ENCODE assay signal across 8 cellular contexts in the genomic region with DNA sequence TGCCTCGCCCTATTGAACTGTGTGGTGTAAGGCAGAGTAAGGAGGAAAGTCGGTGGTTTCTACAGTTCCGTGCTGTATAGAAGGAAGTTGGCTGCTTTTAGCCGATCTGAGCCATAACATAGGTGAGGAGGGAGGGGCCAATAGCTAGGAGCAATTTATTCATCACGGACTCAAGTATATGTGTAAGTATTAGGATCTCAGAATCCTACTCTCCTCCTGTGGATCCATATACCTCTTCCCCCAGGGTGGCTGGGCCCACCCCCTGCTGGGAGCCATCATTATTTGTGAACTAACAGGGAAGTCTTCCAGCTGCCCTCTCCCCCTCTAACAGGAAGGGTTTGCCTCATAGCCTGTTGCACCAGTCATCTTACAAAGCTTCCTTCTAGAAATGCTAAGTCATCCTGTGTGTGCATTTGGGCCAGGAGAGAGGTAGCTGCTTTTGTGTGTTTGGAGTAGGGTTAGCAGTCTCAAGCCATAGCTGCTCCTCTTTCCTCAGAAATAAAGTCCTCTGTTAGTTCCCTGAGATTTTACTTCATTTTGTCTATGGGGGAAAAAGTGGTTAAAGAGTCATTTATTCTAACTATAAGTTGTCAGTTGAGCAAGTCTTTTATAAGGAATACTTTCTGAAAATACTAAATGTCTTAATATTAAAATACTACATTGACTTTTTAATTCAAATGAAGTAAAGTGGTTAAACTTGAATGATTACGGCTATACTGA. TPM values are rescaled to one million over a fixed set of nuclear protein-coding genes. Genes with fewer than 3 reads are reported as not detected.
DNase-seq lines count a peak whose midpoint lies in the region; ATAC-seq and TF ChIP-seq lines count a peak whose summit lies in the region.

No MANE protein-coding gene starts in this region.

- no peak for TF ChIP-seq CTCF in upper lobe of left lung (IDR thresholded peaks at IDR 0.05)

- H3K27ac Mint-ChIP-seq in activated naive CD4-positive, alpha-beta T cell treated with anti-CD3 and anti-CD28 coated beads for 36 hours = peak overlapping the region; percentile 78
- H3K27ac Mint-ChIP-seq in activated T-helper 17 cell treated with anti-CD3 and anti-CD28 coated beads, Interleukin-2, amount 50 U/mL, for 72 hours = peak overlapping the region; percentile 83

- peaks cover 43% of the 10 kb centered on the region for H3K36me3 Mint-ChIP-seq in activated naive CD4-positive, alpha-beta T cell treated with anti-CD3 and anti-CD28 coated beads for 36 hours (ENCODE audit: low read depth)
- H3K36me3 Mint-ChIP-seq in activated T-helper 17 cell treated with anti-CD3 and anti-CD28 coated beads, Interleukin-2, amount 50 U/mL, for 72 hours (ENCODE audit: low read depth) = peaks cover 93% of the 10 kb centered on the region

- peak in 1 of 4 donors; percentile 24 for TF ChIP-seq POLR2A in upper lobe of left lung (IDR thresholded peaks at IDR 0.05)

- peaks cover 0 to 10% (median 0%) of the 10 kb centered on the region in 4 donors for H3K4me1 ChIP-seq in upper lobe of left lung

- H3K27ac ChIP-seq in upper lobe of left lung = peak overlapping the region; percentile 57 to 83 (median 72)

- peak in 1 of 4 donors; percentile 48 for TF ChIP-seq EP300 in upper lobe of left lung (IDR thresholded peaks at IDR 0.05)

- CTCF ChIA-PET in activated naive CD4-positive, alpha-beta T cell treated with anti-CD3 and anti-CD28 coated beads for 36 hours (lab: Charles Lee) = interaction anchor here (0.6 to 1.2 kb wide), 3 partner anchors 204 to 225 kb away, joined by 3 to 5 read pairs (median 3); partner anchors contain the start of gene KIF1B

- no peaks in the 10 kb centered on the region for H3K9me3 Mint-ChIP-seq in activated naive CD4-positive, alpha-beta T cell treated with anti-CD3 and anti-CD28 coated beads for 36 hours
- no peaks in the 10 kb centered on the region for H3K9me3 Mint-ChIP-seq in activated T-helper 17 cell treated with anti-CD3 and anti-CD28 coated beads, Interleukin-2, amount 50 U/mL, for 72 hours

- no peaks in the 10 kb centered on the region for H3K27me3 ChIP-seq in upper lobe of left lung

- intact Hi-C loops in activated naive CD4-positive, alpha-beta T cell treated with anti-CD3 and anti-CD28 coated beads for 36 hours (cut with micrococcal nuclease) = no loop called here

- no peaks in the 10 kb centered on the region for H3K27me3 Mint-ChIP-seq in activated naive CD4-positive, alpha-beta T cell treated with anti-CD3 and anti-CD28 coated beads for 36 hours (ENCODE audit: low read depth)
- H3K27me3 Mint-ChIP-seq in activated T-helper 17 cell treated with anti-CD3 and anti-CD28 coated beads, Interleukin-2, amount 50 U/mL, for 72 hours = no peaks in the 10 kb centered on the region

- no peak overlapping the region for H3K4me3 Mint-ChIP-seq in activated naive CD4-positive, alpha-beta T cell treated with anti-CD3 and anti-CD28 coated beads for 36 hours
- H3K4me3 Mint-ChIP-seq in activated T-helper 17 cell treated with anti-CD3 and anti-CD28 coated beads, Interleukin-2, amount 50 U/mL, for 72 hours = peak overlapping the region; percentile 7

- no peak overlapping the region for H3K4me3 ChIP-seq in upper lobe of left lung

- ATAC-seq in activated T-helper 17 cell treated with anti-CD3 and anti-CD28 coated beads, Interleukin-2, amount 50 U/mL, for 72 hours (replicated peaks) = peak; percentile 38
- ATAC-seq in upper lobe of left lung (ENCODE audit: low FRiP score in 2 of 2) = peak; percentile 83 to 87

- H3K36me3 ChIP-seq in upper lobe of left lung = peaks cover 32 to 95% (median 83%) of the 10 kb centered on the region in 4 donors

- no peak for DNase-seq in activated naive CD4-positive, alpha-beta T cell treated with anti-CD3 and anti-CD28 coated beads for 36 hours
- DNase-seq in activated naive CD4-positive, alpha-beta T cell treated with Interleukin-2 at 50 U/mL for 16 hours = no peak
- DNase-seq in iPS-NIHi11 (ENCODE audit: low spot score) = peak; percentile 16
- DNase-seq in upper lobe of left lung = peak in 1 of 2 donors; percentile 67
- DNase-seq in RPMI8226 = no peak
- DNase-seq in NCI-H1694 (lab: John Stamatoyannopoulos, UW) = no peak
- DNase-seq in stimulated activated naive CD4-positive, alpha-beta T cell treated with Interleukin-2 at 50 U/mL for 16 hours (lab: John Stamatoyannopoulos, UW) = no peak

- H3K4me1 Mint-ChIP-seq in activated naive CD4-positive, alpha-beta T cell treated with anti-CD3 and anti-CD28 coated beads for 36 hours (ENCODE audit: low read depth) = peaks cover 6% of the 10 kb centered on the region
- H3K4me1 Mint-ChIP-seq in activated T-helper 17 cell treated with anti-CD3 and anti-CD28 coated beads, Interleukin-2, amount 50 U/mL, for 72 hours = peaks cover 6% of the 10 kb centered on the region

- no peaks in the 10 kb centered on the region for H3K9me3 ChIP-seq in upper lobe of left lung

- WGBS in upper lobe of left lung, 2 donors = 60 to 63% methylated on average over 6 of the region's 6 CpGs

RNA-seq across cellular contexts. Expression of gene CENPS, which starts 14.9 kb away (rescaled TPM):
- total RNA-seq in activated naive CD4-positive, alpha-beta T cell treated with anti-CD3 and anti-CD28 coated beads for 36 hours = 10 to 100 TPM; 21.5 to 23.4 TPM
- 10 to 100 TPM in 1 of 2 donors, 1 to 10 TPM in 1; 7.2 to 13.7 TPM for total RNA-seq in activated T-helper 17 cell treated with anti-CD3 and anti-CD28 coated beads, Interleukin-2, amount 50 U/mL, for 72 hours
- 10 to 100 TPM in 5 of 6 donors, 1 to 10 TPM in 1; 1.4 to 23.0 (median 14.3) TPM for total RNA-seq in upper lobe of left lung

RNA-seq across cellular contexts. Expression of gene PGD, which starts 16.5 kb away (rescaled TPM):
- 100 to 1,000 TPM in 1 of 2 experiments, 10 to 100 TPM in 1; 94.8 to 101 TPM for total RNA-seq in activated naive CD4-positive, alpha-beta T cell treated with anti-CD3 and anti-CD28 coated beads for 36 hours
- total RNA-seq in activated T-helper 17 cell treated with anti-CD3 and anti-CD28 coated beads, Interleukin-2, amount 50 U/mL, for 72 hours = 10 to 100 TPM; 24.8 to 86.0 TPM
- total RNA-seq in upper lobe of left lung = 100 to 1,000 TPM; 118 to 211 (median 183) TPM

RNA-seq across cellular contexts. Expression of gene CORT, which starts 34.5 kb away (rescaled TPM):
- total RNA-seq in activated naive CD4-positive, alpha-beta T cell treated with anti-CD3 and anti-CD28 coated beads for 36 hours = under 1 TPM; 0.29 to 0.47 TPM
- total RNA-seq in activated T-helper 17 cell treated with anti-CD3 and anti-CD28 coated beads, Interleukin-2, amount 50 U/mL, for 72 hours = under 1 TPM in 1 of 2 donors, not detected in 1; 0.24 TPM
- total RNA-seq in upper lobe of left lung = under 1 TPM in 2 of 6 donors, not detected in 4; 0.26 to 0.59 TPM

RNA-seq across cellular contexts. Expression of gene DFFA, which starts 57.0 kb away (rescaled TPM):
- total RNA-seq in activated naive CD4-positive, alpha-beta T cell treated with anti-CD3 and anti-CD28 coated beads for 36 hours = 10 to 100 TPM; 34.2 to 36.1 TPM
- total RNA-seq in activated T-helper 17 cell treated with anti-CD3 and anti-CD28 coated beads, Interleukin-2, amount 50 U/mL, for 72 hours = 10 to 100 TPM; 27.4 to 54.5 TPM
- total RNA-seq in upper lobe of left lung = 10 to 100 TPM; 15.8 to 37.2 (median 22.9) TPM

RNA-seq across cellular contexts. Expression of gene PEX14, which starts 59.4 kb away (rescaled TPM):
- 10 to 100 TPM; 15.8 to 17.2 TPM for total RNA-seq in activated naive CD4-positive, alpha-beta T cell treated with anti-CD3 and anti-CD28 coated beads for 36 hours
- 10 to 100 TPM; 18.4 to 21.7 TPM for total RNA-seq in activated T-helper 17 cell treated with anti-CD3 and anti-CD28 coated beads, Interleukin-2, amount 50 U/mL, for 72 hours
- 10 to 100 TPM; 21.2 to 43.0 (median 29.9) TPM for total RNA-seq in upper lobe of left lung
